In genomic region chr6:142902636-142903053, GRCh38 we compare ENCODE assay signal across 8 cellular contexts. TPM values are rescaled to one million over a fixed set of nuclear protein-coding genes. Genes with fewer than 3 reads are reported as not detected.
DNase-seq lines count a peak whose midpoint lies in the region; ATAC-seq and TF ChIP-seq lines count a peak whose summit lies in the region.

No MANE protein-coding gene starts in this region.

- H3K4me1 ChIP-seq in skeletal muscle tissue (ENCODE audit: control insufficient read depth in 3 of 3, insufficient read depth in 3 of 3, low read length in 3 of 3) (peaks cover 20 to 43% (median 26%) of the 10 kb centered on the region in 3 donors), neural progenitor cell (no peaks in the 10 kb centered on the region)

- H3K4me2 ChIP-seq in neural progenitor cell = no peak overlapping the region

- H3K36me3 ChIP-seq in skeletal muscle tissue (ENCODE audit: control insufficient read depth in 3 of 3, insufficient read depth in 3 of 3, low read length in 3 of 3) (no peaks in the 10 kb centered on the region), neural progenitor cell (no peaks in the 10 kb centered on the region)

- H3K4me1 Mint-ChIP-seq in activated T-cell treated with anti-CD3 and anti-CD28 coated beads, Interleukin-2, amount 50 U/mL, for 4 hours (ENCODE audit: low read depth) = peaks cover 68% of the 10 kb centered on the region
- H3K4me1 Mint-ChIP-seq in neural progenitor cell = peaks cover 12% of the 10 kb centered on the region

- no peaks in the 10 kb centered on the region for H3K27me3 Mint-ChIP-seq in activated T-cell treated with anti-CD3 and anti-CD28 coated beads, Interleukin-2, amount 50 U/mL, for 4 hours (ENCODE audit: low read depth)
- no peaks in the 10 kb centered on the region for H3K27me3 Mint-ChIP-seq in neural progenitor cell (ENCODE audit: insufficient read depth, low read depth)

- no peak for TF ChIP-seq CTCF in foreskin fibroblast (IDR thresholded peaks at IDR 0.05; ENCODE audit: low read depth, low read length)
- TF ChIP-seq CTCF in neural progenitor cell (IDR thresholded peaks at IDR 0.05) = no peak

- H3K4me3 ChIP-seq in foreskin fibroblast (ENCODE audit: low read depth in 1 of 2, low read length in 2 of 2) (peak overlapping the region; percentile 16 to 27), skeletal muscle tissue (ENCODE audit: low read length in 3 of 3) (no peak overlapping the region), neural progenitor cell (no peak overlapping the region)

- peak; percentile 74 for ATAC-seq in GM18520 (IDR thresholded peaks at IDR 0.05; ENCODE audit: unreplicated experiment)
- ATAC-seq in HG02981 (IDR thresholded peaks at IDR 0.05; ENCODE audit: unreplicated experiment) = peak; percentile 82
- peak; percentile 71 to 75 for ATAC-seq in activated T-cell treated with anti-CD3 and anti-CD28 coated beads, Interleukin-2, amount 50 U/mL, for 4 hours

- no peaks in the 10 kb centered on the region for H3F3A ChIP-seq in neural progenitor cell (ENCODE audit: low read depth)

- peak overlapping the region; percentile 6 for H3K27ac ChIP-seq in skeletal muscle tissue (ENCODE audit: low read depth, low read length)
- H3K27ac ChIP-seq in neural progenitor cell = no peak overlapping the region

- no peaks in the 10 kb centered on the region for H3K9me3 ChIP-seq in skeletal muscle tissue (ENCODE audit: control insufficient read depth in 3 of 3, low read length in 3 of 3)
- no peaks in the 10 kb centered on the region for H3K9me3 ChIP-seq in neural progenitor cell (ENCODE audit: low read depth)

- DNase-seq in NOMO-1 treated with dmso at 0.1 percent for 144 hours (lab: John Stamatoyannopoulos, UW; ENCODE audit: unreplicated experiment) (peak; percentile 34), foreskin fibroblast (peak; percentile 99), neural progenitor cell (ENCODE audit: low spot score) (no peak), NCI-H1694 (lab: John Stamatoyannopoulos, UW) (no peak)
- peak; percentile 52 for DNase-seq in activated T-cell treated with anti-CD3 and anti-CD28 coated beads, Interleukin-2, amount 50 U/mL, for 4 hours

- H2AFZ ChIP-seq in neural progenitor cell (replicated peaks) = no peak overlapping the region

- H3K4me3 Mint-ChIP-seq in activated T-cell treated with anti-CD3 and anti-CD28 coated beads, Interleukin-2, amount 50 U/mL, for 4 hours = peak overlapping the region; percentile 79
- no peak overlapping the region for H3K4me3 Mint-ChIP-seq in neural progenitor cell

- H4K20me1 ChIP-seq in neural progenitor cell (ENCODE audit: low read depth) = no peaks in the 10 kb centered on the region

- H3K27me3 ChIP-seq in skeletal muscle tissue (ENCODE audit: control insufficient read depth in 3 of 3, insufficient read depth in 3 of 3, low read length in 3 of 3) = no peaks in the 10 kb centered on the region
- H3K27me3 ChIP-seq in neural progenitor cell = no peaks in the 10 kb centered on the region

- no peaks in the 10 kb centered on the region for H3K9me3 Mint-ChIP-seq in activated T-cell treated with anti-CD3 and anti-CD28 coated beads, Interleukin-2, amount 50 U/mL, for 4 hours
- no peaks in the 10 kb centered on the region for H3K9me3 Mint-ChIP-seq in neural progenitor cell

- no peak overlapping the region for H3K9ac ChIP-seq in skeletal muscle tissue (ENCODE audit: low read depth in 1 of 3, low read length in 3 of 3)
- no peak overlapping the region for H3K9ac ChIP-seq in neural progenitor cell

- peaks cover 3% of the 10 kb centered on the region for H3K36me3 Mint-ChIP-seq in activated T-cell treated with anti-CD3 and anti-CD28 coated beads, Interleukin-2, amount 50 U/mL, for 4 hours (ENCODE audit: insufficient read depth)
- no peaks in the 10 kb centered on the region for H3K36me3 Mint-ChIP-seq in neural progenitor cell

- no peak overlapping the region for H3K27ac Mint-ChIP-seq in neural progenitor cell

- H3K79me2 ChIP-seq in neural progenitor cell (ENCODE audit: low read depth) = no peaks in the 10 kb centered on the region

RNA-seq across cellular contexts. Expression of gene HIVEP2, which starts 42.3 kb away (rescaled TPM):
- total RNA-seq in activated T-cell treated with anti-CD3 and anti-CD28 coated beads, Interleukin-2, amount 50 U/mL, for 4 hours = 10 to 100 TPM; 34.9 to 40.9 (median 36.3) TPM
- total RNA-seq in skeletal muscle tissue (17.7 TPM), neural progenitor cell (ENCODE audit: low replicate concordance) (2.0 and 2.1 TPM in 2 replicates)

Comparison
In these comparisons a context has a peak if more than half of its experiments do, and no peak if none do; other contexts are left out.
1. DNase-seq: peak in NOMO-1 treated with dmso at 0.1 percent for 144 hours (single experiment), activated T-cell treated with anti-CD3 and anti-CD28 coated beads, Interleukin-2, amount 50 U/mL, for 4 hours (single experiment) and foreskin fibroblast (2 of 2); none in neural progenitor cell (single experiment) and NCI-H1694 (single experiment).
2. H3K4me3 ChIP-seq: peak in foreskin fibroblast (2 of 2); none in skeletal muscle tissue (0 of 3) and neural progenitor cell (single experiment).
3. Peak in every context shown above with its lines, with median percentiles within 50 percentile points of each other: ATAC-seq.